In the genomic region with DNA sequence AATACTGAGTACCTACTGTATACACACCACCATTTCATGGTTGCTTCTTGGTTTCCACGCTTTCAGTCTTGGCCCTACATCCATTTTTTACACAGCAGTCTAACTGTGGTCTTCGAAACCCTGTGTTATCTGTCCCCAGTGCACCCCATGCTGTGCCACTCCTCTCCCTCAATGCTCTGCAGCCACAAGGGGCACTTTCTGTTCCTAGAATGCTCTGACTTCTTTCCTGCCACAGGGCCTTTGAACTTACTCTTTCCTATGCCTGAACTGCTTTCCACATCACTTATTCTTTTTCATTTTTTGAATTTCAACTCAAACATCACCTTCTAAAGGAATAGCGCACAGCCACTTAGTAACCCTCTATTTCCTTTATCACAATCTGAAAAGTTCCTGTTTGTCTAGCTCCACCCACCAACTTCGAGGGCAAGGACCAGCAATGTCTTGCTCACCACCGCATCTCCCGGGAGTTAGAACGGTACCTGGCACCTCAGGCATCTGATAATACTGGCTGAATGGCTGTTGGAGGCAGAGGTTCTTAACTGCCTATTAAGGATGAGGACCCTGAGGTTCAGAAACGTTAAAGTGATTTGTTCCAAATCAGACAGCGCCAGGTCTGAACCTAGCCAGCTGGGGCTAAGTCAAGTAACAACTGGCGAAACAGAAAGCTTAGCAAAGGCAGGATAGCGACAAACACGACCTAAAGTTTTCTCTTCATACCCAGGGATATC, we compare ENCODE assay signal across 8 cellular contexts.
A peak's percentile ranks its signal among the peaks of the same experiment; 100 is the strongest.
DNase-seq lines count a peak whose midpoint lies in the region; ATAC-seq and TF ChIP-seq lines count a peak whose summit lies in the region.

No MANE protein-coding gene starts in this region.

- H3F3A ChIP-seq in OCI-LY1 (ENCODE audit: insufficient read depth, low read length): no peaks in the 10 kb centered on the region

- H3K36me3 Mint-ChIP-seq in activated naive CD4-positive, alpha-beta T cell treated with anti-CD3 and anti-CD28 coated beads, Interleukin-2, amount 10 ng/mL, durations not matched to agents 7 days and 5 days: peaks cover 35% of the 10 kb centered on the region

- peak overlapping the region; percentile 92 for H3K9ac ChIP-seq in OCI-LY1 (ENCODE audit: low read length)

- CTCF ChIA-PET in activated naive CD4-positive, alpha-beta T cell treated with anti-CD3 and anti-CD28 coated beads, Interleukin-2, amount 10 ng/mL, durations not matched to agents 7 days and 5 days (lab: Charles Lee): interaction anchor here (1.2 to 1.9 kb wide), 6 partner anchors 89 to 426 kb away, joined by 3 to 8 read pairs (median 5); a partner anchor contains a TSS

- H3K27me3 ChIP-seq in ACC112 (ENCODE audit: insufficient read depth, low read length): no peaks in the 10 kb centered on the region
- no peaks in the 10 kb centered on the region for H3K27me3 ChIP-seq in OCI-LY1 (ENCODE audit: insufficient read depth, low read length)

- no peaks in the 10 kb centered on the region for H3K27me3 Mint-ChIP-seq in activated naive CD4-positive, alpha-beta T cell treated with anti-CD3 and anti-CD28 coated beads, Interleukin-2, amount 10 ng/mL, durations not matched to agents 7 days and 5 days

- peaks cover 51% of the 10 kb centered on the region for H3K4me1 Mint-ChIP-seq in activated naive CD4-positive, alpha-beta T cell treated with anti-CD3 and anti-CD28 coated beads, Interleukin-2, amount 10 ng/mL, durations not matched to agents 7 days and 5 days

- no peaks in the 10 kb centered on the region for H3K9me2 ChIP-seq in OCI-LY1 (ENCODE audit: low read depth, low read length)

- H3K36me3 ChIP-seq in ACC112 (ENCODE audit: insufficient read depth, low read length) (peaks cover 14% of the 10 kb centered on the region; the same call in 1 of the 2 replicates), OCI-LY1 (ENCODE audit: insufficient read depth, low read length) (peaks cover 33% of the 10 kb centered on the region)

- H2AFZ ChIP-seq in ACC112 (ENCODE audit: low read length, unreplicated experiment): peak overlapping the region; percentile 93
- H2AFZ ChIP-seq in OCI-LY1 (ENCODE audit: low read length): 0 out of 2 replicates have a peak overlapping the region, but pooled peaks have one; percentile 12

- no peaks in the 10 kb centered on the region for H3K9me3 ChIP-seq in OCI-LY1 (ENCODE audit: low read length)

- H3K79me2 ChIP-seq in ACC112 (ENCODE audit: control insufficient read depth, insufficient read depth, low read length, unreplicated experiment) (peaks cover 42% of the 10 kb centered on the region), OCI-LY1 (ENCODE audit: insufficient read depth, low read length) (peaks cover 12% of the 10 kb centered on the region)

- peak overlapping the region; percentile 95 for H3K27ac Mint-ChIP-seq in activated naive CD4-positive, alpha-beta T cell treated with anti-CD3 and anti-CD28 coated beads, Interleukin-2, amount 10 ng/mL, durations not matched to agents 7 days and 5 days

- TF ChIP-seq CTCF in OCI-LY1 (IDR thresholded peaks at IDR 0.05; ENCODE audit: low read length): peak; percentile 23; the same call in 1 of the 2 replicates

- ATAC-seq in GM18517 (IDR thresholded peaks at IDR 0.05; ENCODE audit: unreplicated experiment) (peak; percentile 26), HG03025 (IDR thresholded peaks at IDR 0.05; ENCODE audit: low FRiP score, unreplicated experiment) (peak; percentile 29)

- H3K4me1 ChIP-seq in ACC112 (ENCODE audit: control insufficient read depth, insufficient read depth, low read length, unreplicated experiment): peaks cover 7% of the 10 kb centered on the region
- peaks cover 25% of the 10 kb centered on the region for H3K4me1 ChIP-seq in OCI-LY1 (ENCODE audit: insufficient read depth, low read length, severe bottlenecking)

- no peaks in the 10 kb centered on the region for H4K20me1 ChIP-seq in OCI-LY1 (ENCODE audit: insufficient read depth, low read length)

- H3K4me2 ChIP-seq in OCI-LY1 (ENCODE audit: low read length): peak overlapping the region; percentile 94

- peak overlapping the region; percentile 96 for H3K4me3 Mint-ChIP-seq in activated naive CD4-positive, alpha-beta T cell treated with anti-CD3 and anti-CD28 coated beads, Interleukin-2, amount 10 ng/mL, durations not matched to agents 7 days and 5 days

- H3K9me3 Mint-ChIP-seq in activated naive CD4-positive, alpha-beta T cell treated with anti-CD3 and anti-CD28 coated beads, Interleukin-2, amount 10 ng/mL, durations not matched to agents 7 days and 5 days: no peaks in the 10 kb centered on the region

- H3K27ac ChIP-seq in ACC112 (ENCODE audit: low read depth, low read length) (peak overlapping the region; percentile 81), OCI-LY1 (ENCODE audit: low read depth, low read length, poor library complexity, severe bottlenecking) (peak overlapping the region; percentile 67)

- peak; percentile 53 for DNase-seq in activated naive CD4-positive, alpha-beta T cell treated with anti-CD3 and anti-CD28 coated beads, Interleukin-2, amount 10 ng/mL, durations not matched to agents 7 days and 5 days
- DNase-seq in iPS-NIHi11 (ENCODE audit: low spot score) (peak; percentile 43), midbrain (lab: John Stamatoyannopoulos, UW) (no peak)
- DNase-seq in stimulated activated CD4-positive, alpha-beta T cell treated with anti-CD3 and anti-CD28 coated beads, Interleukin-1b, Interleukin-23, amount 100 ng/mL, for 4 hours (ENCODE audit: low read depth in 2 of 2): peak; percentile 26 to 34

- peak overlapping the region; percentile 96 for H3K4me3 ChIP-seq in ACC112 (ENCODE audit: low read depth, low read length)
- peak overlapping the region; percentile 84 for H3K4me3 ChIP-seq in OCI-LY1 (ENCODE audit: low read depth, low read length, poor library complexity, severe bottlenecking)
